ENCODE assay signal across 16 cellular contexts in the genomic region with DNA sequence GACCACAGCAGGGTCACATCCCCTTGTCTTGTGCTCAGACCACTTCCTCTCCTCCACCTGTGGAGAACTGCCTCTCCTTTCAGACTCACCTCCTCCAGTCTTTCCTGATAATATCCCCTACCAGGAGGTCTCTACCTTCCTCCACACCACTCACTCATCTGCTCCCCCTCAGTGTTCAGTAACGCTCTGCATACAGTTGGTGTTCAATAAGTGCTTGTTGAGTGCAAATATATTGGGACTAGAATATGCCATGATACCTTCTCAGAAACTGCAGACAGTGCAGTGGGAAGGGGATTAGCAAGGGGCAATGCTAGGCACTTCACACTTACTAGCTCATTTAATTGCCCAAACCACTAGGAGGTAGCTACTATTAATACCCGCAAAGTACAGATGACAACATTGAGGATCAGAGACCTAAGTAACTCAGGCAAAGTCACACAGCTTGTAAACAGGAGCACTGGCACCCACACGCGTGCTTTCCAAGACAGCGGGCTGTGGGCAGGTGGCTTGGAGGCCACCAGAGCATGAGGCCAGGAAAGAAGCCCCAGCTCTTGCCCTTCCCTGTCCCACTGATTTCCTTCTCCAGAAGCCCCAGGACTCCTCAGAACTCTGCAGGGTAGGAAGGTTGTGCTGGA. TPM values are rescaled to one million over a fixed set of nuclear protein-coding genes. Genes with fewer than 3 reads are reported as not detected.
DNase-seq lines count a peak whose midpoint lies in the region; ATAC-seq and TF ChIP-seq lines count a peak whose summit lies in the region.
"Had no signal": no experiment of that assay in that cellular context is flagged by ENCODE, and none has a peak within 500 bp of the region (broad histone marks: within the 10 kb centered on the region; RNA-seq: fewer than 3 reads in every experiment).

No MANE protein-coding gene starts in this region.

- peaks cover 10% of the 10 kb centered on the region for H3K36me3 Mint-ChIP-seq in activated naive CD8-positive, alpha-beta T cell treated with anti-CD3 and anti-CD28 coated beads, Interleukin-2, amount 10 ng/mL, durations not matched to agents 7 days and 5 days
- H3K36me3 Mint-ChIP-seq in activated naive CD8-positive, alpha-beta T cell treated with anti-CD3 and anti-CD28 coated beads, Interleukin-2, amount 50 U/mL, for 24 hours (ENCODE audit: low read depth) = no peaks in the 10 kb centered on the region

- no peak for ATAC-seq in activated naive CD8-positive, alpha-beta T cell treated with anti-CD3 and anti-CD28 coated beads, Interleukin-2, amount 10 ng/mL, durations not matched to agents 7 days and 5 days (ENCODE audit: low read depth)
- no peak for ATAC-seq in activated naive CD8-positive, alpha-beta T cell treated with anti-CD3 and anti-CD28 coated beads, Interleukin-2, amount 50 U/mL, for 24 hours
- no peak for ATAC-seq in Panc1

- H3K9me3 Mint-ChIP-seq in activated naive CD8-positive, alpha-beta T cell treated with anti-CD3 and anti-CD28 coated beads, Interleukin-2, amount 10 ng/mL, durations not matched to agents 7 days and 5 days = no peaks in the 10 kb centered on the region
- H3K9me3 Mint-ChIP-seq in activated naive CD8-positive, alpha-beta T cell treated with anti-CD3 and anti-CD28 coated beads, Interleukin-2, amount 50 U/mL, for 24 hours = no peaks in the 10 kb centered on the region

- H3K27ac ChIP-seq in Panc1 (ENCODE audit: low read length) = no peak overlapping the region
- peak overlapping the region; percentile 38 for H3K27ac ChIP-seq in layer of hippocampus (ENCODE audit: low read depth, low read length)
- H3K27ac ChIP-seq: C4-2B had no signal

- H3K27me3 Mint-ChIP-seq in activated naive CD8-positive, alpha-beta T cell treated with anti-CD3 and anti-CD28 coated beads, Interleukin-2, amount 10 ng/mL, durations not matched to agents 7 days and 5 days = peaks cover 19% of the 10 kb centered on the region
- H3K27me3 Mint-ChIP-seq in activated naive CD8-positive, alpha-beta T cell treated with anti-CD3 and anti-CD28 coated beads, Interleukin-2, amount 50 U/mL, for 24 hours = peaks cover 8% of the 10 kb centered on the region

- H3K27me3 ChIP-seq in Panc1 (ENCODE audit: control insufficient read depth, insufficient read depth, low read length) (peaks cover 15% of the 10 kb centered on the region), layer of hippocampus (ENCODE audit: control insufficient read depth, insufficient read depth, low read length) (no peaks in the 10 kb centered on the region)

- peak overlapping the region; percentile 11 for H3K27ac Mint-ChIP-seq in activated naive CD8-positive, alpha-beta T cell treated with anti-CD3 and anti-CD28 coated beads, Interleukin-2, amount 10 ng/mL, durations not matched to agents 7 days and 5 days
- no peak overlapping the region for H3K27ac Mint-ChIP-seq in activated naive CD8-positive, alpha-beta T cell treated with anti-CD3 and anti-CD28 coated beads, Interleukin-2, amount 50 U/mL, for 24 hours

- peaks cover 18% of the 10 kb centered on the region for H3K4me1 ChIP-seq in Panc1 (ENCODE audit: control insufficient read depth, insufficient read depth, low read length)

- CTCF ChIA-PET in Panc1 (lab: Charles Lee) = interaction anchor here (1.0 to 2.9 kb wide), 4 partner anchors 92 to 211 kb away, joined by 3 to 20 read pairs (median 4); no protein-coding TSS in a partner anchor

- no peaks in the 10 kb centered on the region; the same call in 1 of the 2 replicates for H3K36me3 ChIP-seq in Panc1 (ENCODE audit: control insufficient read depth, insufficient read depth, low read length)

- TF ChIP-seq CTCF in Panc1 (IDR thresholded peaks at IDR 0.05) = no peak

- no peak overlapping the region for H3K4me3 Mint-ChIP-seq in activated naive CD8-positive, alpha-beta T cell treated with anti-CD3 and anti-CD28 coated beads, Interleukin-2, amount 10 ng/mL, durations not matched to agents 7 days and 5 days
- H3K4me3 Mint-ChIP-seq in activated naive CD8-positive, alpha-beta T cell treated with anti-CD3 and anti-CD28 coated beads, Interleukin-2, amount 50 U/mL, for 24 hours = no peak overlapping the region

- peaks cover 27% of the 10 kb centered on the region for H3K4me1 Mint-ChIP-seq in activated naive CD8-positive, alpha-beta T cell treated with anti-CD3 and anti-CD28 coated beads, Interleukin-2, amount 10 ng/mL, durations not matched to agents 7 days and 5 days
- H3K4me1 Mint-ChIP-seq in activated naive CD8-positive, alpha-beta T cell treated with anti-CD3 and anti-CD28 coated beads, Interleukin-2, amount 50 U/mL, for 24 hours = peaks cover 34% of the 10 kb centered on the region

- TSS peak; percentile 34 for BruUV-seq in Panc1 (replicated peaks; lab: Mats Ljungman, UMichigan)

- no peaks in the 10 kb centered on the region for H3K9me3 ChIP-seq in Panc1 (ENCODE audit: control insufficient read depth, insufficient read depth, low read depth, low read length)

- intact Hi-C loops in Panc1 (cut with micrococcal nuclease; ENCODE audit: unreplicated experiment) = loop anchor here (2.0 to 5.0 kb wide), 2 partner anchors 95 to 212 kb away; no protein-coding TSS in a partner anchor

- H3K4me3 ChIP-seq in Panc1 (ENCODE audit: low read depth in 2 of 2, low read length in 2 of 2) = no peak overlapping the region

- in situ Hi-C loops in Panc1 (cut with HindIII; ENCODE audit: low pct_unique_long_range_greater_than_20kb, low sequenced_read_pairs) = no loop called here

- POLR2A ChIA-PET in activated naive CD8-positive, alpha-beta T cell treated with anti-CD3 and anti-CD28 coated beads, Interleukin-2, amount 10 ng/mL, durations not matched to agents 7 days and 5 days (lab: Charles Lee) = no interaction called here
- POLR2A ChIA-PET in Panc1 (lab: Charles Lee) = interaction anchor here (0.6 kb wide), 1 partner anchor 34 kb away, joined by 5 read pairs; no protein-coding TSS in a partner anchor

- no peak for DNase-seq in activated naive CD8-positive, alpha-beta T cell treated with anti-CD3 and anti-CD28 coated beads, Interleukin-2, amount 10 ng/mL, durations not matched to agents 7 days and 5 days
- DNase-seq in activated naive CD8-positive, alpha-beta T cell treated with anti-CD3 and anti-CD28 coated beads, Interleukin-2, amount 50 U/mL, for 24 hours = no peak
- no peak for DNase-seq in Panc1 (ENCODE audit: low read depth, low spot score)
- DNase-seq in superior temporal gyrus (ENCODE audit: extremely low spot score) = peak; percentile 11
- no peak for DNase-seq in NCI-H82 (lab: John Stamatoyannopoulos, UW)
- DNase-seq in medulla oblongata (ENCODE audit: extremely low spot score) = no peak
- no peak for DNase-seq in effector CD4-positive, alpha-beta T cell
- DNase-seq: GOT3; NCI-H1092 treated with DMSO at 0.1 percent for 48 hours; NCI-H1694; NCI-H69; NK-92 treated with Interleukin-12 subunit alpha and Interleukin-12 subunit beta, amount 100 ng/mL, for 24 hours; RPMI8226; SIG-M5 had no signal

RNA-seq across cellular contexts. Expression of a gene that starts 8.1 kb away (rescaled TPM):
- under 1 TPM in 1 of 2 experiments, not detected in 1; 0.83 TPM for total RNA-seq in activated naive CD8-positive, alpha-beta T cell treated with anti-CD3 and anti-CD28 coated beads, Interleukin-2, amount 10 ng/mL, durations not matched to agents 7 days and 5 days
- 0.74 TPM for total RNA-seq in Panc1 (2021; ENCODE audit: unreplicated experiment)
- polyA plus RNA-seq in Panc1 (2012; ENCODE audit: insufficient read length) = 0.51 TPM
